Comparison of ENCODE assay signal across 8 cellular contexts in the genomic region with DNA sequence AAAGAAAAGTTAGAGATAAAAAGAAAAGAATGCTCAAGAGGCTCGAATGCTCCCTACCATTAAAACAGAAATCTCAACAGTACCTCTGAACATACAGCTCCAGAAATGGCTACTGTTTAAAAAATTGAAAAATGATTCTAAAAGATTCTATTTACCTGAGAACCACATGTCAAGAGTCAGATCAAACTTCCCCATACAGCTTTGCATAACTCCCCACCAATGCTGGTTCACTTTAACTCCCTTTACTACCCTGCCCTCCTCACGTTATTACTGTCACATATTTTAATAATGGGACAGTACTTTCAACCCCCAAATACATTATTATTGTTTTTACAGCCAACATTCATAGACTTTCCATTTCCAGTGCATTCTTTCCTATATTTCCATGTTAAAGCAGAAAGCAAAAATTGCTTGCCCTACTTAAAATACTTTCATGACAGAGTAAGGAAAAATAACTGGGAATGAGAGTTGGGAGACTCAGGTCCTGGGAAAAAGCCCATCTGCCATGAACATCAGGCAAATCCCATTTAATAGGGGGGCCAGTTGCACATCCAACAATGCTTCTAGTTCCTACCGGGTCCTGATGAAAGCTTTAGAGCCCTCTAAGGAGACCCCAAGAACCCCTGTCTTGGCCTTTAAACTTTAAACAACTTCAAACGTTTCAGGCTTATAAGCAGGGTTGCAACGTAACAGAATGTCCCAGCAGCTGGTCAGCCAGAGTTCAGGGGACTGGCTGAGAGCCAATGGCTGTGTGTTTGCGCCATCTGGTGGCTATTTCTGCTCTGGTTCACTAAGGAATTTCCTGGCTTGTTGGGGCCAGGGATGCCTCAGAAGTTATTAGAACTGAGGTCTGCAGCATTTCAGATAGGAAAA.
DNase-seq lines count a peak whose midpoint lies in the region; ATAC-seq and TF ChIP-seq lines count a peak whose summit lies in the region.

No MANE protein-coding gene starts in this region.

- intact Hi-C loops in left cardiac atrium (cut with DNase I) (loop anchor here (10.0 kb wide), 3 partner anchors 304 to 634 kb away; no protein-coding TSS in a partner anchor), prostate gland (cut with DNase I) (no loop called here)

- H3K36me3 ChIP-seq in prostate gland, result no peaks in the 10 kb centered on the region

- WGBS in prostate gland, result 20% methylated on average over 6 of the region's 6 CpGs

- ATAC-seq in GM19324 (IDR thresholded peaks at IDR 0.05; ENCODE audit: low FRiP score, unreplicated experiment) (peak; percentile 70), SK-N-SH treated with all-trans-retinoic acid at 6 μM for 48 hours (peak; percentile 89), left cardiac atrium (peak; percentile 83 to 88), HG03135 (IDR thresholded peaks at IDR 0.05; ENCODE audit: unreplicated experiment) (no peak)

- DNase-seq in Ammon's horn (ENCODE audit: low spot score) (peak; percentile 90), MV-4-11 (lab: John Stamatoyannopoulos, UW) (peak; percentile 58), amygdala (lab: John Stamatoyannopoulos, UW) (peak in 52 of 56 donors; percentile 8 to 89 (median 60)), left cardiac atrium (peak; percentile 79), prostate gland (ENCODE audit: low spot score) (peak; percentile 76)

- TF ChIP-seq POLR2A in prostate gland (IDR thresholded peaks at IDR 0.05), result no peak

- H3K9me3 ChIP-seq in prostate gland, result no peaks in the 10 kb centered on the region

- TF ChIP-seq CTCF in prostate gland (IDR thresholded peaks at IDR 0.05), result peak; percentile 25 to 83 (median 80)

- no peaks in the 10 kb centered on the region for H3K4me1 ChIP-seq in prostate gland (replicated peaks)

- H3K4me3 ChIP-seq in prostate gland, result no peak overlapping the region

- H3K27ac ChIP-seq in prostate gland, result peak overlapping the region; percentile 44 to 45

- no peaks in the 10 kb centered on the region for H3K27me3 ChIP-seq in prostate gland (replicated peaks; ENCODE audit: insufficient read depth)

TF ChIP-seq in SK-N-SH treated with all-trans-retinoic acid at 6 μM for 48 hours, 23 proteins besides CTCF, POLR2A, EP300 and RAD21 (continues in another document):
- TF ChIP-seq ZNF565 (CRISPR knock-in tag; conservative IDR thresholded peaks at IDR 0.05; ENCODE audit: low read depth), result no peak
- no peak for TF ChIP-seq GLIS3 (CRISPR knock-in tag; IDR thresholded peaks at IDR 0.05)
- TF ChIP-seq SNAI2 (CRISPR knock-in tag; IDR thresholded peaks at IDR 0.05), result 0 out of 2 replicates have a peak, but pooled peaks have one; percentile 22
- no peak for TF ChIP-seq TOX (CRISPR knock-in tag; IDR thresholded peaks at IDR 0.05; ENCODE audit: borderline replicate concordance)
- TF ChIP-seq ARNTL (CRISPR knock-in tag; IDR thresholded peaks at IDR 0.05; ENCODE audit: borderline replicate concordance, low read depth), result no peak
- TF ChIP-seq, protein P1, sequence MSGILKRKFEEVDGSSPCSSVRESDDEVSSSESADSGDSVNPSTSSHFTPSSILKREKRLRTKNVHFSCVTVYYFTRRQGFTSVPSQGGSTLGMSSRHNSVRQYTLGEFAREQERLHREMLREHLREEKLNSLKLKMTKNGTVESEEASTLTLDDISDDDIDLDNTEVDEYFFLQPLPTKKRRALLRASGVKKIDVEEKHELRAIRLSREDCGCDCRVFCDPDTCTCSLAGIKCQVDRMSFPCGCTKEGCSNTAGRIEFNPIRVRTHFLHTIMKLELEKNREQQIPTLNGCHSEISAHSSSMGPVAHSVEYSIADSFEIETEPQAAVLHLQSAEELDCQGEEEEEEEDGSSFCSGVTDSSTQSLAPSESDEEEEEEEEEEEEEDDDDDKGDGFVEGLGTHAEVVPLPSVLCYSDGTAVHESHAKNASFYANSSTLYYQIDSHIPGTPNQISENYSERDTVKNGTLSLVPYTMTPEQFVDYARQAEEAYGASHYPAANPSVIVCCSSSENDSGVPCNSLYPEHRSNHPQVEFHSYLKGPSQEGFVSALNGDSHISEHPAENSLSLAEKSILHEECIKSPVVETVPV (CRISPR knock-in tag; IDR thresholded peaks at IDR 0.05), result no peak
- no peak for TF ChIP-seq ESRRG (CRISPR knock-in tag; IDR thresholded peaks at IDR 0.05)
- TF ChIP-seq ZFP3 (CRISPR knock-in tag; IDR thresholded peaks at IDR 0.05), result 0 out of 2 replicates have a peak, but pooled peaks have one; percentile 20
- TF ChIP-seq, protein P2, sequence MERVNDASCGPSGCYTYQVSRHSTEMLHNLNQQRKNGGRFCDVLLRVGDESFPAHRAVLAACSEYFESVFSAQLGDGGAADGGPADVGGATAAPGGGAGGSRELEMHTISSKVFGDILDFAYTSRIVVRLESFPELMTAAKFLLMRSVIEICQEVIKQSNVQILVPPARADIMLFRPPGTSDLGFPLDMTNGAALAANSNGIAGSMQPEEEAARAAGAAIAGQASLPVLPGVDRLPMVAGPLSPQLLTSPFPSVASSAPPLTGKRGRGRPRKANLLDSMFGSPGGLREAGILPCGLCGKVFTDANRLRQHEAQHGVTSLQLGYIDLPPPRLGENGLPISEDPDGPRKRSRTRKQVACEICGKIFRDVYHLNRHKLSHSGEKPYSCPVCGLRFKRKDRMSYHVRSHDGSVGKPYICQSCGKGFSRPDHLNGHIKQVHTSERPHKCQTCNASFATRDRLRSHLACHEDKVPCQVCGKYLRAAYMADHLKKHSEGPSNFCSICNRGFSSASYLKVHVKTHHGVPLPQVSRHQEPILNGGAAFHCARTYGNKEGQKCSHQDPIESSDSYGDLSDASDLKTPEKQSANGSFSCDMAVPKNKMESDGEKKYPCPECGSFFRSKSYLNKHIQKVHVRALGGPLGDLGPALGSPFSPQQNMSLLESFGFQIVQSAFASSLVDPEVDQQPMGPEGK (CRISPR knock-in tag; IDR thresholded peaks at IDR 0.05; ENCODE audit: borderline replicate concordance), result no peak
- no peak for TF ChIP-seq ZNF8 (CRISPR knock-in tag; IDR thresholded peaks at IDR 0.05)
- no peak for TF ChIP-seq ISL1 (CRISPR knock-in tag; IDR thresholded peaks at IDR 0.05)
- TF ChIP-seq BACH2 (CRISPR knock-in tag; IDR thresholded peaks at IDR 0.05; ENCODE audit: borderline replicate concordance), result no peak
- TF ChIP-seq ZFP30 (CRISPR knock-in tag; IDR thresholded peaks at IDR 0.05), result no peak
- no peak for TF ChIP-seq ZNF70 (CRISPR knock-in tag; IDR thresholded peaks at IDR 0.05)
- no peak for TF ChIP-seq ZC3H10 (CRISPR knock-in tag; IDR thresholded peaks at IDR 0.05)
- TF ChIP-seq OSR1 (CRISPR knock-in tag; IDR thresholded peaks at IDR 0.05), result no peak
- peak; percentile 44; the same call in 1 of the 2 replicates for TF ChIP-seq TCF4 (CRISPR knock-in tag; IDR thresholded peaks at IDR 0.05; ENCODE audit: borderline replicate concordance)
- TF ChIP-seq CSDC2 (CRISPR knock-in tag; IDR thresholded peaks at IDR 0.05), result no peak
- TF ChIP-seq CREB5 (CRISPR knock-in tag; IDR thresholded peaks at IDR 0.05; ENCODE audit: low read depth), result no peak
- TF ChIP-seq PPARA (CRISPR knock-in tag; IDR thresholded peaks at IDR 0.05; ENCODE audit: borderline replicate concordance), result 0 out of 2 replicates have a peak, but pooled peaks have one; percentile 53
- no peak for TF ChIP-seq POU6F1 (CRISPR knock-in tag; IDR thresholded peaks at IDR 0.05; ENCODE audit: borderline replicate concordance, low read depth)
- no peak for TF ChIP-seq RARB (CRISPR knock-in tag; IDR thresholded peaks at IDR 0.05)
